In genomic region chr9:95325221-95325620, GRCh38 we compare ENCODE assay signal across 29 cellular contexts.
"Had no signal": no experiment of that assay in that cellular context is flagged by ENCODE, and none has a peak within 500 bp of the region (broad histone marks: within the 10 kb centered on the region; RNA-seq: fewer than 3 reads in every experiment).

No MANE protein-coding gene starts in this region.

- H3K36me3 Mint-ChIP-seq: stimulated activated effector memory CD8-positive, alpha-beta T cell treated with anti-CD3 and anti-CD28 coated beads, Interleukin-12 subunit alpha, Interleukin-12 subunit beta, amount 100 ng/mL, for 72 hours; stimulated activated memory B cell treated with anti-CD40 and anti-IgM and Interleukin-4, amounts not matched to agents 10 μg/mL and 1 μg/mL and 100 μg/mL, for 72 hours; type B pancreatic cell had no signal

- H3K9me3 ChIP-seq: suprapubic skin, testis, thoracic aorta, thyroid gland, tibial artery, upper lobe of right lung, uterus, vagina had no signal

- ATAC-seq: stimulated activated effector memory CD8-positive, alpha-beta T cell treated with anti-CD3 and anti-CD28 coated beads, Interleukin-12 subunit alpha, Interleukin-12 subunit beta, amount 100 ng/mL, for 72 hours; stimulated activated memory B cell treated with anti-CD40 and anti-IgM and Interleukin-4, amounts not matched to agents 10 μg/mL and 1 μg/mL and 100 μg/mL, for 72 hours; stimulated activated naive B cell treated with anti-CD40 and anti-IgM and Interleukin-4, amounts not matched to agents 10 μg/mL and 1 μg/mL and 100 μg/mL, for 72 hours; stimulated activated naive CD8-positive, alpha-beta T cell treated with anti-CD3 and anti-CD28 coated beads, Interleukin-15, amount 100 ng/mL, for 72 hours; stimulated activated naive CD8-positive, alpha-beta T cell treated with anti-CD3 and anti-CD28 coated beads, Interleukin-15, Interleukin-2, amounts not matched to agents 100 U/mL and 50 U/mL, for 24 hours; upper lobe of right lung had no signal

- H3K4me1 ChIP-seq: stomach, suprapubic skin, testis, thyroid gland, tibial artery, tibial nerve, transverse colon, upper lobe of left lung, upper lobe of right lung, uterus, vagina had no signal

- H3K4me1 Mint-ChIP-seq: stimulated activated effector memory CD8-positive, alpha-beta T cell treated with anti-CD3 and anti-CD28 coated beads, Interleukin-12 subunit alpha, Interleukin-12 subunit beta, amount 100 ng/mL, for 72 hours; stimulated activated memory B cell treated with anti-CD40 and anti-IgM and Interleukin-4, amounts not matched to agents 10 μg/mL and 1 μg/mL and 100 μg/mL, for 72 hours; stimulated activated naive B cell treated with anti-CD40 and anti-IgM and Interleukin-4, amounts not matched to agents 10 μg/mL and 1 μg/mL and 100 μg/mL, for 72 hours had no signal

- H3K36me3 ChIP-seq: stomach, suprapubic skin, thoracic aorta, thyroid gland, tibial artery, tibial nerve, transverse colon, upper lobe of left lung, upper lobe of right lung, uterus, vagina had no signal

- H3K4me3 ChIP-seq: stomach, suprapubic skin, testis, thoracic aorta, thyroid gland, tibial artery, tibial nerve, transverse colon, upper lobe of left lung, upper lobe of right lung, uterus, vagina had no signal

- H3K4me3 Mint-ChIP-seq: stimulated activated effector memory CD8-positive, alpha-beta T cell treated with anti-CD3 and anti-CD28 coated beads, Interleukin-12 subunit alpha, Interleukin-12 subunit beta, amount 100 ng/mL, for 72 hours; stimulated activated memory B cell treated with anti-CD40 and anti-IgM and Interleukin-4, amounts not matched to agents 10 μg/mL and 1 μg/mL and 100 μg/mL, for 72 hours; stimulated activated naive B cell treated with anti-CD40 and anti-IgM and Interleukin-4, amounts not matched to agents 10 μg/mL and 1 μg/mL and 100 μg/mL, for 72 hours; stimulated activated naive CD8-positive, alpha-beta T cell treated with anti-CD3 and anti-CD28 coated beads, Interleukin-15, amount 100 ng/mL, for 72 hours; stimulated activated naive CD8-positive, alpha-beta T cell treated with anti-CD3 and anti-CD28 coated beads, Interleukin-15, Interleukin-2, amounts not matched to agents 100 ng/mL and 50 ng/mL, for 24 hours; type B pancreatic cell had no signal

- H3K27me3 ChIP-seq: stomach, suprapubic skin, testis, thyroid gland, tibial nerve, transverse colon, upper lobe of left lung, upper lobe of right lung, uterus, vagina had no signal

- DNase-seq: stimulated activated CD4-positive, alpha-beta T cell treated with anti-CD3 and anti-CD28 coated beads, Interleukin-2, amount 100 ng/mL, for 48 hours; stimulated activated CD4-positive, alpha-beta T cell treated with anti-CD3 and anti-CD28 coated beads, Interleukin-4, amount 100 ng/mL, for 1 hour; stimulated activated CD4-positive, alpha-beta T cell treated with anti-CD3 and anti-CD28 coated beads, Interleukin-4, amount 100 ng/mL, for 24 hours; stimulated activated CD4-positive, alpha-beta T cell treated with anti-CD3 and anti-CD28 coated beads, Interleukin-4, amount 100 ng/mL, for 4 hours; stimulated activated CD8-positive, alpha-beta memory T cell treated with anti-CD3 and anti-CD28 coated beads, Interleukin-4, amount 100 ng/mL, for 48 hours; stimulated activated naive B cell treated with anti-CD40 and anti-IgM and Interleukin-4, amounts not matched to agents 10 μg/mL and 1 μg/mL and 100 μg/mL, for 72 hours; stimulated activated naive CD4-positive, alpha-beta T cell; stimulated activated naive CD4-positive, alpha-beta T cell treated with Interleukin-2 at 50 U/mL for 16 hours; stimulated activated naive CD8-positive, alpha-beta T cell treated with anti-CD3 and anti-CD28 coated beads, Interleukin-15, amount 100 ng/mL, for 72 hours; stimulated activated naive CD8-positive, alpha-beta T cell treated with anti-CD3 and anti-CD28 coated beads, Interleukin-15, Interleukin-2, amounts not matched to agents 100 U/mL and 50 U/mL, for 24 hours; stomach; substantia nigra; testis; thyroid gland; tibial artery; transverse colon; trophoblast cell; upper lobe of left lung; upper lobe of right lung; uterus had no signal

- H3K27ac ChIP-seq: stomach, suprapubic skin, testis, thoracic aorta, thyroid gland, tibial artery, tibial nerve, transverse colon, upper lobe of left lung, upper lobe of right lung, uterus, vagina had no signal

- H3K27ac Mint-ChIP-seq: stimulated activated effector memory CD8-positive, alpha-beta T cell treated with anti-CD3 and anti-CD28 coated beads, Interleukin-12 subunit alpha, Interleukin-12 subunit beta, amount 100 ng/mL, for 72 hours; stimulated activated memory B cell treated with anti-CD40 and anti-IgM and Interleukin-4, amounts not matched to agents 10 μg/mL and 1 μg/mL and 100 μg/mL, for 72 hours; stimulated activated naive B cell treated with anti-CD40 and anti-IgM and Interleukin-4, amounts not matched to agents 10 μg/mL and 1 μg/mL and 100 μg/mL, for 72 hours; stimulated activated naive CD8-positive, alpha-beta T cell treated with anti-CD3 and anti-CD28 coated beads, Interleukin-15, amount 100 ng/mL, for 72 hours; stimulated activated naive CD8-positive, alpha-beta T cell treated with anti-CD3 and anti-CD28 coated beads, Interleukin-15, Interleukin-2, amounts not matched to agents 100 ng/mL and 50 ng/mL, for 24 hours; type B pancreatic cell had no signal

- H3K27me3 Mint-ChIP-seq: stimulated activated naive CD8-positive, alpha-beta T cell treated with anti-CD3 and anti-CD28 coated beads, Interleukin-15, amount 100 ng/mL, for 72 hours; type B pancreatic cell had no signal

- FAIRE-seq: urothelium cell line had no signal
